ENCODE assay signal across 11 cellular contexts in genomic region chr20:1001981-1002681, GRCh38. TPM values are rescaled to one million over a fixed set of nuclear protein-coding genes. Genes with fewer than 3 reads are reported as not detected.
DNase-seq lines count a peak whose midpoint lies in the region; TF ChIP-seq lines count a peak whose summit lies in the region.
"Had no signal": no experiment of that assay in that cellular context is flagged by ENCODE, and none has a peak within 500 bp of the region (broad histone marks: within the 10 kb centered on the region; RNA-seq: fewer than 3 reads in every experiment).

RSPO4 (minus strand) TSS chr20:1002311; CDS start chr20:1002164, 147 bp downstream.

- TF ChIP-seq CTCF in vagina (IDR thresholded peaks at IDR 0.05), result no peak

- no peaks in the 10 kb centered on the region for H3K4me1 ChIP-seq in vagina

- no peak within 1 kb of the TSS for H3K27ac ChIP-seq in vagina

- no peaks in the 10 kb centered on the region for H3K9me3 ChIP-seq in vagina

- intact Hi-C loops in posterior vena cava (cut with DNase I), result no loop called here
- intact Hi-C loops in vagina (cut with DNase I), result no loop called here

- H3K4me3 ChIP-seq in vagina, result no peak within 1 kb of the TSS

- TF ChIP-seq POLR2A in vagina (IDR thresholded peaks at IDR 0.05), result no peak

- DNase-seq in NCI-H82 (lab: John Stamatoyannopoulos, UW), result peak; percentile 47
- DNase-seq in NCI-H82 treated with DMSO at 0.1 percent for 48 hours (lab: John Stamatoyannopoulos, UW; ENCODE audit: unreplicated experiment), result no peak
- DNase-seq in NCI-H526 treated with DMSO at 0.1 percent for 48 hours (lab: John Stamatoyannopoulos, UW), result peak; percentile 81
- DNase-seq in glomerular visceral epithelial cell (ENCODE audit: extremely low spot score), result peak; percentile 21
- peak; percentile 73 for DNase-seq in posterior vena cava (ENCODE audit: low spot score)
- DNase-seq in NCI-H1092 treated with DMSO at 0.1 percent for 48 hours (lab: John Stamatoyannopoulos, UW), result no peak
- no peak for DNase-seq in vagina (ENCODE audit: extremely low spot score in 2 of 2)
- no peak for DNase-seq in activated effector memory CD4-positive, alpha-beta T cell treated with Interleukin-2 at 50 U/mL for 16 hours
- DNase-seq: NCI-H2081; stimulated activated CD4-positive, alpha-beta T cell treated with anti-CD3 and anti-CD28 coated beads, Interleukin-2, amount 100 ng/mL, for 48 hours had no signal

- no peaks in the 10 kb centered on the region for H3K36me3 ChIP-seq in vagina

- H3K27me3 ChIP-seq in vagina, result no peaks in the 10 kb centered on the region

RNA-seq across cellular contexts. Expression of gene RSPO4, which starts in this region (rescaled TPM):
- total RNA-seq in posterior vena cava (under 1 TPM in 1 of 2 donors, not detected in 1; 0.24 TPM), vagina (not detected)
- total RNA-seq: T-helper 1 cell treated with Interleukin-12 subunit alpha and Interleukin-12 subunit beta and Interleukin-4 antibody, amounts not matched to agents 30 ng/mL and 1 ng/mL, for 36 hours had no signal

Comparison
In these comparisons a context has a peak if more than half of its experiments do, and no peak if none do; other contexts are left out.
1. DNase-seq: peak in NCI-H82 (single experiment), NCI-H526 treated with DMSO at 0.1 percent for 48 hours (single experiment) and glomerular visceral epithelial cell (single experiment); none in NCI-H82 treated with DMSO at 0.1 percent for 48 hours (single experiment), NCI-H1092 treated with DMSO at 0.1 percent for 48 hours (single experiment), vagina (0 of 2) and activated effector memory CD4-positive, alpha-beta T cell treated with Interleukin-2 at 50 U/mL for 16 hours (single experiment).
2. Peak in DNase-seq in posterior vena cava; RNA of the gene not detected or under 1 TPM.